20 cellular contexts compared by ENCODE assay signal in the genomic region with DNA sequence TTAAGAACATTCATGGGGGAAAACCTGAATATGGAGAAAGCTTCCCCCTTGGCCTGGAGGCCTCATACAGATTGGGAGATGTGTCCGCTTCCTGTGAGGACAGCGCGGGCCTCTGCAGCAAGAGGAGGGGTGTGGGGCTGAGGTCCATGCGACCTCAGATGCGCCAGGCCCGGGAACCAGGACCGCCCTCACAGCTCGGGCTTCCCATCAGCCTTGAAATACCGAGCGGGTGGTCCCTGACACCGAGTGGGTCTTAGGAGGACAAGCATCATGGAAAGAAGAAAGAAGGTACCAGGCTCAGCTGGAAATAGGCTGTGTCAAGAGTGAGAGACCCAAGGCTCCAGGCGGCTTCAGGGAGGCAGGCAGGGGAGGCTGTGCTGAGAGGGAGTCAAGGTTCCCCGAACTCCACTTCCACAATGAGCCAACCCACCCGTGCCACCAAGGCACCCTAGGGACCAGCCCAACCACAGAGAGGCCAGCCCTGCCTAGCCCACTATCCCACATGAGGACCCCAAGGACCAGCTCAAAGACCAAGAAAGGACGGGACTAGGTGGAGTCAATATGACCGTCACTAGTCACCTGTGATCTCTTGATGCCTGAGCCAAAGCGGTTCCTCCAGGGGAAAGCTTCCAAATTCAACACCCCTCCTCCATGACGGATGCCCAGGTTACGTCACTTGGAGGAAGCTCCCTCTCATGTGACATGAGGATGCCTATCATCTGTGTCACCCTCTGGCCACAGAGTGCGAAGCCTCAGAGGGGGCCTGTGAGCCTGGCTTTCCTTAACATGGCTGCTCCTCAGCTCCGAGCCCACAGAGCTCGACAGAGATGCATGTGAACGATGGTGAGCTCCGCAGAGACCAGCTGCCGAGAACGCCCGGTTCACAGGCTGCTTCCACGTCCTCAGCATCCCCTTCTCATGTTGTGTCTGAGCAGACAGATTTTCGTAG.
DNase-seq lines count a peak whose midpoint lies in the region; ATAC-seq, FAIRE-seq and TF ChIP-seq lines count a peak whose summit lies in the region.
"Had no signal": no experiment of that assay in that cellular context is flagged by ENCODE, and none has a peak within 500 bp of the region (broad histone marks: within the 10 kb centered on the region; RNA-seq: fewer than 3 reads in every experiment).

No MANE protein-coding gene starts in this region.

- H4K20me1 ChIP-seq in HepG2 (ENCODE audit: insufficient read depth, low read length): no peaks in the 10 kb centered on the region

- no peak overlapping the region for H3K4me2 ChIP-seq in HepG2 (ENCODE audit: low read depth, low read length)

- no peak overlapping the region for H3K9ac ChIP-seq in HepG2 (ENCODE audit: insufficient read depth, low read depth, low read length)

- TF ChIP-seq EP300 in HepG2 (IDR thresholded peaks at IDR 0.05; ENCODE audit: low read depth in 2 of 2, low read length in 2 of 2): no peak
- TF ChIP-seq EP300 in HepG2 (CRISPR knock-in tag; IDR thresholded peaks at IDR 0.05; ENCODE audit: borderline replicate concordance): no peak

- H3K79me2 ChIP-seq in HepG2 (ENCODE audit: insufficient read depth, low read length): no peaks in the 10 kb centered on the region

- H3K4me3 ChIP-seq in HepG2 (replicated peaks in 1 of 3; ENCODE audit: insufficient read depth in 1 of 3, low read depth in 2 of 3, low read length in 3 of 3): no peak overlapping the region
- no peak overlapping the region for H3K4me3 ChIP-seq in right lobe of liver
- H3K4me3 ChIP-seq: GM12878, K562 had no signal

- H3K27me3 ChIP-seq in HepG2 (ENCODE audit: control insufficient read depth in 1 of 2, insufficient read depth in 2 of 2, low read length in 2 of 2) (peaks cover 7 to 26% of the 10 kb centered on the region in 2 experiments), right lobe of liver (no peaks in the 10 kb centered on the region)

- intact Hi-C loops in HepG2 (cut with micrococcal nuclease; ENCODE audit: unreplicated experiment): no loop called here
- intact Hi-C loops in right lobe of liver (cut with DNase I): no loop called here
- intact Hi-C loops in sciatic nerve (cut with DNase I): loop anchor here (10.0 kb wide), 1 partner anchor 323 kb away; no protein-coding TSS in a partner anchor

- POLR2A ChIA-PET in HepG2 (lab: Yijun Ruan, JAX): no interaction called here

- TF ChIP-seq POLR2A in HepG2 (IDR thresholded peaks at IDR 0.05; ENCODE audit: insufficient read depth in 1 of 2, low read depth in 2 of 2, low read length in 2 of 2): no peak
- no peak for TF ChIP-seq POLR2A in right lobe of liver (IDR thresholded peaks at IDR 0.05)

- no TSS peak for BruUV-seq in HepG2 (replicated peaks; lab: Mats Ljungman, UMichigan)

- TF ChIP-seq CTCF in HepG2 (CRISPR knock-in tag; IDR thresholded peaks at IDR 0.05) (no peak), right lobe of liver (IDR thresholded peaks at IDR 0.05) (no peak)

- H3K27ac ChIP-seq in HepG2 (ENCODE audit: extremely low read length, insufficient read depth, low read length) (no peak overlapping the region), right lobe of liver (no peak overlapping the region)

- FAIRE-seq in HepG2 (lab: Jason Lieb, UNC): no peak
- FAIRE-seq: GM12878, GM18507, HTR-8/SVneo, K562 had no signal

- no peaks in the 10 kb centered on the region for H3K36me3 ChIP-seq in HepG2 (replicated peaks in 1 of 2; ENCODE audit: control insufficient read depth in 1 of 2, insufficient read depth in 2 of 2, low read length in 2 of 2)
- no peaks in the 10 kb centered on the region for H3K36me3 ChIP-seq in right lobe of liver

- 40% methylated on average over 13 of the region's 29 CpGs for WGBS in HepG2 (ENCODE audit: low lambda C conversion rate)
- WGBS in right lobe of liver (ENCODE audit: insufficient coverage, low coverage, low lambda C conversion rate, missing lambda C conversion rate): 71% methylated on average over 3 of the region's 29 CpGs

- DNase-seq in HepG2 (ENCODE audit: low spot score) (no peak), right lobe of liver (no peak), left lobe of liver (ENCODE audit: low spot score) (peak; percentile 26), sciatic nerve (ENCODE audit: low spot score) (peak; percentile 32), nucleus accumbens (lab: John Stamatoyannopoulos, UW) (no peak)
- DNase-seq in stimulated activated CD4-positive, alpha-beta T cell treated with anti-CD3 and anti-CD28 coated beads, Interleukin-2, amount 100 ng/mL, for 24 hours: no peak
- DNase-seq: CD4-positive, CD25-positive, alpha-beta regulatory T cell; NCI-H1048; NCI-H146; NCI-H2081 treated with DMSO at 0.1 percent for 48 hours; NCI-H2227 treated with DMSO at 0.1 percent for 48 hours; NCI-H526; NK-92 treated with Interleukin-12 subunit alpha and Interleukin-12 subunit beta, amount 100 ng/mL, for 24 hours; OCI-M1; RPMI8226 had no signal

- no peak for ATAC-seq in HepG2
- ATAC-seq in right lobe of liver: no peak
- ATAC-seq in left lobe of liver: no peak
- no peak for ATAC-seq in sciatic nerve
- no peak for ATAC-seq in GM21367 (IDR thresholded peaks at IDR 0.05; ENCODE audit: unreplicated experiment)
- ATAC-seq: GM12878, K562 had no signal

- no peak for TF ChIP-seq RAD21 in HepG2 (CRISPR knock-in tag; IDR thresholded peaks at IDR 0.05)

- in situ Hi-C loops in HepG2 (cut with HindIII; ENCODE audit: extremely low pct_ligation_motif_present, low pct_unique_long_range_greater_than_20kb): no loop called here

- no peaks in the 10 kb centered on the region for H3K9me3 ChIP-seq in HepG2 (ENCODE audit: low read length)
- H3K9me3 ChIP-seq in right lobe of liver: no peaks in the 10 kb centered on the region

- CTCF ChIA-PET in HepG2 (lab: Yijun Ruan, JAX; ENCODE audit: low intra/inter-chr PET ratio, low total read pairs): no interaction called here

- no peak overlapping the region for H2AFZ ChIP-seq in HepG2 (ENCODE audit: low read length)

- H3K4me1 ChIP-seq in HepG2 (ENCODE audit: insufficient read depth, low read length) (no peaks in the 10 kb centered on the region), right lobe of liver (no peaks in the 10 kb centered on the region)

TF ChIP-seq in HepG2, 621 proteins besides CTCF, POLR2A, EP300 and RAD21:
- TF ChIP-seq HDAC6 (IDR thresholded peaks at IDR 0.05; ENCODE audit: low read depth, low read length): no peak
- TF ChIP-seq CREB1 (IDR thresholded peaks at IDR 0.05): 0 out of 2 replicates have a peak, but pooled peaks have one; percentile 27
- no peak for TF ChIP-seq CREB1 (CRISPR knock-in tag; IDR thresholded peaks at IDR 0.05)
TF ChIP-seq in HepG2: peak in this region for 1.

Comparison
In these comparisons a context has a peak if more than half of its experiments do, and no peak if none do; other contexts are left out.
1. DNase-seq: peak in left lobe of liver (single experiment) and sciatic nerve (single experiment); none in HepG2 (single experiment), right lobe of liver (0 of 3), stimulated activated CD4-positive, alpha-beta T cell treated with anti-CD3 and anti-CD28 coated beads, Interleukin-2, amount 100 ng/mL, for 24 hours (0 of 2) and nucleus accumbens (0 of 56).